ENCODE assay signal across 9 cellular contexts in genomic region chr19:49514151-49514550, GRCh38. TPM values are rescaled to one million over a fixed set of nuclear protein-coding genes. Genes with fewer than 3 reads are reported as not detected.
DNase-seq lines count a peak whose midpoint lies in the region; ATAC-seq and TF ChIP-seq lines count a peak whose summit lies in the region.
"Had no signal": no experiment of that assay in that cellular context is flagged by ENCODE, and none has a peak within 500 bp of the region (broad histone marks: within the 10 kb centered on the region; RNA-seq: fewer than 3 reads in every experiment).

No MANE protein-coding gene starts in this region.

- no peaks in the 10 kb centered on the region for H4K20me1 ChIP-seq in mammary epithelial cell (ENCODE audit: insufficient read depth, low read length)

- no peak for ATAC-seq in GM21423 (IDR thresholded peaks at IDR 0.05; ENCODE audit: unreplicated experiment)

- no peak for DNase-seq in breast epithelium (ENCODE audit: low spot score in 2 of 2)
- no peak for DNase-seq in mammary epithelial cell
- no peak for DNase-seq in iPS DF 6.9 (ENCODE audit: low read depth, low spot score)
- DNase-seq in transverse colon: no peak
- DNase-seq in medulla oblongata (ENCODE audit: extremely low spot score): no peak
- DNase-seq: C1 segment of cervical spinal cord; stimulated activated CD4-positive, alpha-beta T cell treated with anti-CD3 and anti-CD28 coated beads, Interleukin-12 subunit alpha, Interleukin-12 subunit beta, amount 100 ng/mL, for 4 hours had no signal

- H3K4me3 ChIP-seq in breast epithelium (peak overlapping the region; percentile 83 to 98 (median 86)), mammary epithelial cell (replicated peaks in 1 of 3; ENCODE audit: insufficient read depth in 1 of 3, low read depth in 2 of 3, low read length in 3 of 3) (no peak overlapping the region), iPS DF 6.9 (ENCODE audit: low read length) (0 out of 2 replicates have a peak overlapping the region, but pooled peaks have one; percentile 13), transverse colon (peak overlapping the region; percentile 41 to 87 (median 72))

- H3K9me3 ChIP-seq in breast epithelium (no peaks in the 10 kb centered on the region), mammary epithelial cell (replicated peaks; ENCODE audit: insufficient read depth, low read length) (no peaks in the 10 kb centered on the region), iPS DF 6.9 (ENCODE audit: control insufficient read depth, insufficient read depth, low read length) (no peaks in the 10 kb centered on the region), transverse colon (no peaks in the 10 kb centered on the region)

- in situ Hi-C loops in mammary epithelial cell (cut with MboI; ENCODE audit: low sequenced_read_pairs in 2 of 2): no loop called here
- in situ Hi-C loops in transverse colon (cut with MboI; ENCODE audit: low pct_ligation_motif_present in 1 of 4, low pct_unique_long_range_greater_than_20kb in 1 of 4, low sequenced_read_pairs in 3 of 4): no loop called here

- H3K4me1 ChIP-seq in breast epithelium (no peaks in the 10 kb centered on the region), mammary epithelial cell (ENCODE audit: insufficient read depth, low read length) (peaks cover 7% of the 10 kb centered on the region), iPS DF 6.9 (ENCODE audit: control insufficient read depth, insufficient read depth, low read length) (peaks cover 4% of the 10 kb centered on the region; the same call in 1 of the 2 replicates), transverse colon (peaks cover 12 to 41% (median 26%) of the 10 kb centered on the region in 4 donors)

- H3K79me2 ChIP-seq in mammary epithelial cell (ENCODE audit: insufficient read depth, low read length): no peaks in the 10 kb centered on the region

- H3K27ac ChIP-seq in breast epithelium (peak overlapping the region; percentile 90 to 93), mammary epithelial cell (ENCODE audit: insufficient read depth, low read depth, low read length) (no peak overlapping the region), iPS DF 6.9 (ENCODE audit: low read length) (no peak overlapping the region), transverse colon (peak overlapping the region; percentile 87 to 95 (median 92))
- H3K27ac ChIP-seq: KMS-11 had no signal

- no peaks in the 10 kb centered on the region for H3K36me3 ChIP-seq in breast epithelium
- no peaks in the 10 kb centered on the region for H3K36me3 ChIP-seq in mammary epithelial cell (ENCODE audit: insufficient read depth, low read length)
- H3K36me3 ChIP-seq in iPS DF 6.9 (ENCODE audit: control insufficient read depth, insufficient read depth, low read length): no peaks in the 10 kb centered on the region
- H3K36me3 ChIP-seq in transverse colon: peaks cover 0 to 4% (median 0%) of the 10 kb centered on the region in 4 donors

- H3K9ac ChIP-seq in mammary epithelial cell (ENCODE audit: insufficient read depth, low read length): no peak overlapping the region

- no peak for TF ChIP-seq EP300 in transverse colon (IDR thresholded peaks at IDR 0.05; ENCODE audit: low read depth)

- intact Hi-C loops in breast epithelium (cut with DNase I; ENCODE audit: low total_unique reads): no loop called here
- intact Hi-C loops in mammary epithelial cell (cut with micrococcal nuclease): no loop called here
- intact Hi-C loops in transverse colon (cut with DNase I; ENCODE audit: low total_unique reads): no loop called here

- BruUV-seq in mammary epithelial cell (replicated peaks; lab: Mats Ljungman, UMichigan): no TSS peak

- CTCF ChIA-PET in mammary epithelial cell (lab: Charles Lee; ENCODE audit: low non-redundant PET): no interaction called here

- no peak overlapping the region for H3K4me2 ChIP-seq in mammary epithelial cell (ENCODE audit: insufficient read depth, low read depth, low read length)

- dilution Hi-C loops in mammary epithelial cell (cut with HindIII; ENCODE audit: low sequenced_read_pairs): loop anchor here (5.0 kb wide), 1 partner anchor 48 kb away; no protein-coding TSS in a partner anchor

- H2AFZ ChIP-seq in mammary epithelial cell (ENCODE audit: low read depth, low read length): no peak overlapping the region

- no peaks in the 10 kb centered on the region for H3K27me3 ChIP-seq in breast epithelium
- H3K27me3 ChIP-seq in mammary epithelial cell (ENCODE audit: insufficient read depth, low read length): peaks cover 4% of the 10 kb centered on the region
- H3K27me3 ChIP-seq in iPS DF 6.9 (ENCODE audit: control insufficient read depth, insufficient read depth, low read length): no peaks in the 10 kb centered on the region
- no peaks in the 10 kb centered on the region for H3K27me3 ChIP-seq in transverse colon

- no peak for TF ChIP-seq POLR2A in breast epithelium (IDR thresholded peaks at IDR 0.05)
- TF ChIP-seq POLR2A in transverse colon (IDR thresholded peaks at IDR 0.05): no peak

- TF ChIP-seq CTCF in breast epithelium (IDR thresholded peaks at IDR 0.05) (no peak), mammary epithelial cell (conservative IDR thresholded peaks at IDR 0.05 in 1 of 2, IDR thresholded peaks at IDR 0.05 in 1 of 2; ENCODE audit: extremely low read depth in 1 of 2, insufficient read depth in 1 of 2, low read depth in 1 of 2, low read length in 2 of 2) (no peak), transverse colon (IDR thresholded peaks at IDR 0.05) (no peak)

- WGBS in mammary epithelial cell (ENCODE audit: low coverage, missing lambda C conversion rate): 72% methylated on average over 12 of the region's 21 CpGs
- WGBS in iPS DF 6.9 (ENCODE audit: insufficient coverage, insufficient read length): no CpG with 5 or more reads among the region's 21 CpGs
- 65% methylated on average over 15 of the region's 21 CpGs; no CpG with 5 or more reads in 1 of the 2 donors for WGBS in transverse colon (ENCODE audit: low coverage in 1 of 2), 2 donors

RNA-seq across cellular contexts. Expression of gene FCGRT, which starts 1.7 kb away (rescaled TPM):
- total RNA-seq in breast epithelium (100 to 1,000 TPM; 164 to 389 (median 199) TPM), mammary epithelial cell (10 to 100 TPM in 1 of 2 donors, 1 to 10 TPM in 1; 2.8 to 19.5 TPM), transverse colon (100 to 1,000 TPM; 425 to 562 (median 519) TPM)
- polyA plus RNA-seq in mammary epithelial cell: 2.5 TPM
- not detected for polyA minus RNA-seq in mammary epithelial cell

RNA-seq across cellular contexts. Expression of gene RCN3, which starts 13.7 kb away (rescaled TPM):
- total RNA-seq in breast epithelium: 10 to 100 TPM; 17.3 to 40.2 (median 34.7) TPM
- total RNA-seq in mammary epithelial cell: under 1 TPM; 0.49 to 0.50 TPM
- 0.05 TPM for polyA plus RNA-seq in mammary epithelial cell
- not detected for polyA minus RNA-seq in mammary epithelial cell
- total RNA-seq in transverse colon: 100 to 1,000 TPM in 1 of 4 donors, 10 to 100 TPM in 3; 26.2 to 119 (median 57.4) TPM

RNA-seq across cellular contexts. Expression of gene RPS11, which starts 17.9 kb away (rescaled TPM):
- total RNA-seq in breast epithelium (1,000 to 10,000 TPM; 5,709 to 7,550 (median 5,876) TPM), mammary epithelial cell (1,000 to 10,000 TPM; 1,466 to 1,899 TPM), transverse colon (1,000 to 10,000 TPM; 1,601 to 4,774 (median 2,823) TPM)
- polyA plus RNA-seq in mammary epithelial cell: 3,256 TPM
- polyA minus RNA-seq in mammary epithelial cell: 1,430 TPM

RNA-seq across cellular contexts. Expression of gene RPL13A, which starts 26.7 kb away (rescaled TPM):
- 1,000 to 10,000 TPM; 3,591 to 5,468 (median 4,346) TPM for total RNA-seq in breast epithelium
- total RNA-seq in mammary epithelial cell: 1,000 to 10,000 TPM; 1,880 to 1,955 TPM
- polyA plus RNA-seq in mammary epithelial cell: 2,187 TPM
- polyA minus RNA-seq in mammary epithelial cell: 2,358 TPM
- total RNA-seq in transverse colon: 1,000 to 10,000 TPM; 1,219 to 2,956 (median 2,884) TPM

RNA-seq across cellular contexts. Expression of gene FLT3LG, which starts 40.1 kb away (rescaled TPM):
- total RNA-seq in breast epithelium (1 to 10 TPM; 4.3 to 7.0 (median 4.6) TPM), mammary epithelial cell (1 to 10 TPM in 1 of 2 donors, under 1 TPM in 1; 0.50 to 4.2 TPM), transverse colon (1 to 10 TPM in 2 of 4 donors, under 1 TPM in 1, not detected in 1; 1.00 to 4.0 (median 3.2) TPM)
- 1.7 TPM for polyA plus RNA-seq in mammary epithelial cell
- polyA minus RNA-seq in mammary epithelial cell: not detected

Comparison
In these comparisons a context has a peak if more than half of its experiments do, and no peak if none do; other contexts are left out.
1. H3K27ac ChIP-seq: peak in breast epithelium (2 of 2) and transverse colon (4 of 4); none in mammary epithelial cell (single experiment) and iPS DF 6.9 (single experiment).
2. H3K4me3 ChIP-seq: peak in breast epithelium (3 of 3), iPS DF 6.9 (single experiment) and transverse colon (4 of 4); none in mammary epithelial cell (0 of 3).
3. RNA of gene FCGRT, which starts 1.7 kb away (total RNA-seq): 425 to 562 TPM in transverse colon and 164 to 389 TPM in breast epithelium; 2.8 to 19.5 TPM in mammary epithelial cell; every median in the first group is over 4 times any median in the second.
4. RNA of gene RCN3, which starts 13.7 kb away (total RNA-seq): 26.2 to 119 TPM in transverse colon and 17.3 to 40.2 TPM in breast epithelium; 0.49 to 0.50 TPM in mammary epithelial cell; every median in the first group is over 10 times any median in the second.